In genomic region chr3:56839784-56840724, GRCh38 we compare ENCODE assay signal across 12 cellular contexts. TPM values are rescaled to one million over a fixed set of nuclear protein-coding genes. Genes with fewer than 3 reads are reported as not detected.
A peak's percentile ranks its signal among the peaks of the same experiment; 100 is the strongest.
DNase-seq lines count a peak whose midpoint lies in the region; ATAC-seq and TF ChIP-seq lines count a peak whose summit lies in the region.
"Had no signal": no experiment of that assay in that cellular context is flagged by ENCODE, and none has a peak within 500 bp of the region (broad histone marks: within the 10 kb centered on the region; RNA-seq: fewer than 3 reads in every experiment).

No MANE protein-coding gene starts in this region.

- peak; percentile 66 for DNase-seq in DMS53 (lab: John Stamatoyannopoulos, UW)
- DNase-seq in M059J (ENCODE audit: low read depth) = peak; percentile 66
- DNase-seq in amniotic stem cell (lab: John Stamatoyannopoulos, UW) = peak; percentile 40
- DNase-seq in kidney tubule cell (ENCODE audit: low spot score) = peak; percentile 71
- DNase-seq in activated CD4-positive, alpha-beta T cell treated with anti-CD3 and anti-CD28 coated beads, Interleukin-2, amount 50 U/mL, for 48 hours = no peak
- DNase-seq in transverse colon = no peak
- no peak for DNase-seq in globus pallidus (ENCODE audit: low spot score)
- DNase-seq: activated CD4-positive, CD25-positive, alpha-beta regulatory T cell; activated T-cell treated with anti-CD3 and anti-CD28 coated beads, Interleukin-2, amount 50 U/mL, for 4 hours; SHP77; stimulated activated naive CD4-positive, alpha-beta T cell had no signal

- H3K27ac ChIP-seq in transverse colon = no peak overlapping the region

- no peak for TF ChIP-seq EP300 in transverse colon (IDR thresholded peaks at IDR 0.05; ENCODE audit: low read depth)

- TF ChIP-seq POLR2A in transverse colon (IDR thresholded peaks at IDR 0.05) = no peak

- no peak for ATAC-seq in GM18870 (IDR thresholded peaks at IDR 0.05; ENCODE audit: unreplicated experiment)
- ATAC-seq: activated T-cell treated with anti-CD3 and anti-CD28 coated beads, Interleukin-2, amount 50 U/mL, for 4 hours had no signal

- no peaks in the 10 kb centered on the region for H3K36me3 ChIP-seq in transverse colon

- TF ChIP-seq CTCF in transverse colon (IDR thresholded peaks at IDR 0.05) = no peak

- no peak overlapping the region for H3K4me3 ChIP-seq in transverse colon

- no peaks in the 10 kb centered on the region for H3K4me1 ChIP-seq in transverse colon

- H3K9me3 ChIP-seq in transverse colon = no peaks in the 10 kb centered on the region

- intact Hi-C loops in transverse colon (cut with DNase I; ENCODE audit: low total_unique reads) = no loop called here

- H3K27me3 ChIP-seq in transverse colon = no peaks in the 10 kb centered on the region

- 79 to 80% methylated on average over 1 to 9 of the region's 9 CpGs for WGBS in transverse colon (ENCODE audit: low coverage in 1 of 2), 2 donors

- in situ Hi-C loops in transverse colon (cut with MboI; ENCODE audit: low pct_ligation_motif_present in 1 of 4, low pct_unique_long_range_greater_than_20kb in 1 of 4, low sequenced_read_pairs in 3 of 4) = no loop called here

RNA-seq across cellular contexts. Expression of gene ARHGEF3, which starts 38.3 kb away (rescaled TPM):
- 9.6 and 12.0 TPM in 2 replicates for total RNA-seq in M059J (2014; rRNA removed; shearing (Covaris generic))
- total RNA-seq in transverse colon = 10 to 100 TPM in 1 of 4 donors, 1 to 10 TPM in 3; 2.6 to 13.2 (median 5.6) TPM

Comparison
In these comparisons a context has a peak if more than half of its experiments do, and no peak if none do; other contexts are left out.
1. DNase-seq: peak in DMS53 (single experiment), M059J (single experiment), amniotic stem cell (single experiment) and kidney tubule cell (single experiment); none in activated CD4-positive, alpha-beta T cell treated with anti-CD3 and anti-CD28 coated beads, Interleukin-2, amount 50 U/mL, for 48 hours (0 of 2), transverse colon (single experiment) and globus pallidus (single experiment).